Comparison of ENCODE assay signal across 1 cellular context in genomic region chr7:7182156-7183060, GRCh38.
TF ChIP-seq lines count a peak whose summit lies in the region.

Gene C1GALT1 (plus strand): TSS chr7:7182544. CDS start chr7:7234320, 51,776 bp downstream.

TF ChIP-seq in HCT116, 20 proteins besides CTCF, POLR2A, EP300 and RAD21 (continued from another document):
- TF ChIP-seq, protein P1, sequence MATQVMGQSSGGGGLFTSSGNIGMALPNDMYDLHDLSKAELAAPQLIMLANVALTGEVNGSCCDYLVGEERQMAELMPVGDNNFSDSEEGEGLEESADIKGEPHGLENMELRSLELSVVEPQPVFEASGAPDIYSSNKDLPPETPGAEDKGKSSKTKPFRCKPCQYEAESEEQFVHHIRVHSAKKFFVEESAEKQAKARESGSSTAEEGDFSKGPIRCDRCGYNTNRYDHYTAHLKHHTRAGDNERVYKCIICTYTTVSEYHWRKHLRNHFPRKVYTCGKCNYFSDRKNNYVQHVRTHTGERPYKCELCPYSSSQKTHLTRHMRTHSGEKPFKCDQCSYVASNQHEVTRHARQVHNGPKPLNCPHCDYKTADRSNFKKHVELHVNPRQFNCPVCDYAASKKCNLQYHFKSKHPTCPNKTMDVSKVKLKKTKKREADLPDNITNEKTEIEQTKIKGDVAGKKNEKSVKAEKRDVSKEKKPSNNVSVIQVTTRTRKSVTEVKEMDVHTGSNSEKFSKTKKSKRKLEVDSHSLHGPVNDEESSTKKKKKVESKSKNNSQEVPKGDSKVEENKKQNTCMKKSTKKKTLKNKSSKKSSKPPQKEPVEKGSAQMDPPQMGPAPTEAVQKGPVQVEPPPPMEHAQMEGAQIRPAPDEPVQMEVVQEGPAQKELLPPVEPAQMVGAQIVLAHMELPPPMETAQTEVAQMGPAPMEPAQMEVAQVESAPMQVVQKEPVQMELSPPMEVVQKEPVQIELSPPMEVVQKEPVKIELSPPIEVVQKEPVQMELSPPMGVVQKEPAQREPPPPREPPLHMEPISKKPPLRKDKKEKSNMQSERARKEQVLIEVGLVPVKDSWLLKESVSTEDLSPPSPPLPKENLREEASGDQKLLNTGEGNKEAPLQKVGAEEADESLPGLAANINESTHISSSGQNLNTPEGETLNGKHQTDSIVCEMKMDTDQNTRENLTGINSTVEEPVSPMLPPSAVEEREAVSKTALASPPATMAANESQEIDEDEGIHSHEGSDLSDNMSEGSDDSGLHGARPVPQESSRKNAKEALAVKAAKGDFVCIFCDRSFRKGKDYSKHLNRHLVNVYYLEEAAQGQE (IDR thresholded peaks at IDR 0.05; ENCODE audit: low read depth) = no peak
- TF ChIP-seq SP1 (IDR thresholded peaks at IDR 0.05; ENCODE audit: low read depth) (peak; percentile 75), YY1 (IDR thresholded peaks at IDR 0.05; ENCODE audit: extremely low read depth, insufficient replicate concordance, low read depth, low read length) (peak; percentile 68), SRF (IDR thresholded peaks at IDR 0.05; ENCODE audit: low read depth) (no peak), CEBPB (IDR thresholded peaks at IDR 0.05; ENCODE audit: low read depth) (no peak)
TF ChIP-seq in HCT116: peak in this region for 8.
